Comparison of ENCODE assay signal across 18 cellular contexts in the genomic region with DNA sequence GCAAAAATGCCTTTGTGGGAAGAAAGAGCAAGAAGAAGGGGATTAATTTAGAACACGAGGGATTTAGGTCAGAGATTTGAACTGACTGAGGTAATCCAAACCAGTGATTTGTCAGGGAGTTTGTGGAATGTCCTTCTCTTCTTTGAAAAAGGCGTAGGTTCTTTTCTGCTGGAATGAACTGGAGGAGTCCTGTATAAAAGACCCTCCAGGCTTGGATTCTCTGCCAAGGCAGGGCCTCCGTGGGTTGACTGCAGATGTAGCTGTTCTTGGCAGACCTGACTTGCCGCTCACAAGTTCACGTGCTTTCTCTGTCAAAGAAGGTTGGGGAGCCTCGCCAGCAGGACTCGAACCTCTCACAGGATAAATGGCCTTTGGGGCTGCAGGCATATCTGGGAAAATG.
A peak's percentile ranks its signal among the peaks of the same experiment; 100 is the strongest.
DNase-seq lines count a peak whose midpoint lies in the region; ATAC-seq and TF ChIP-seq lines count a peak whose summit lies in the region.
"Had no signal": no experiment of that assay in that cellular context is flagged by ENCODE, and none has a peak within 500 bp of the region (broad histone marks: within the 10 kb centered on the region; RNA-seq: fewer than 3 reads in every experiment).

No MANE protein-coding gene starts in this region.

- DNase-seq in G401 (ENCODE audit: low spot score) (peak; percentile 17), caudate nucleus (lab: John Stamatoyannopoulos, UW) (peak in 37 of 61 donors; percentile 1 to 69 (median 23)), inferior parietal cortex (ENCODE audit: extremely low spot score) (peak; percentile 23), posterior cingulate gyrus (peak in 8 of 10 donors; percentile 20 to 89 (median 46)), brain microvascular endothelial cell (no peak)
- DNase-seq in activated T-cell treated with anti-CD3 and anti-CD28 coated beads, Interleukin-2, amount 50 U/mL, for 4 hours = no peak
- DNase-seq: CD4-positive, alpha-beta memory T cell; DMS153; GM23248; HCEC 1CT; NCI-H1092 treated with DMSO at 0.1 percent for 48 hours; NCI-H146; NCI-H2081 had no signal

- no peak for TF ChIP-seq CTCF in brain microvascular endothelial cell (IDR thresholded peaks at IDR 0.05; ENCODE audit: low read depth, low read length, missing control alignments)

- no peak overlapping the region for H3K4me3 Mint-ChIP-seq in activated T-cell treated with anti-CD3 and anti-CD28 coated beads, Interleukin-2, amount 50 U/mL, for 4 hours
- H3K4me3 Mint-ChIP-seq: CD4-positive, alpha-beta memory T cell had no signal

- H3K27me3 ChIP-seq in brain microvascular endothelial cell (replicated peaks) = no peaks in the 10 kb centered on the region

- H3K27me3 Mint-ChIP-seq in activated T-cell treated with anti-CD3 and anti-CD28 coated beads, Interleukin-2, amount 50 U/mL, for 4 hours (ENCODE audit: low read depth) = peaks cover 24% of the 10 kb centered on the region

- H3K27ac ChIP-seq in caudate nucleus (ENCODE audit: low read depth, low read length) (peak overlapping the region; percentile 21), brain microvascular endothelial cell (no peak overlapping the region)
- H3K27ac ChIP-seq: GM23248 had no signal

- intact Hi-C loops in posterior cingulate gyrus (cut with DNase I) = no loop called here

- no peak overlapping the region for H3K4me3 ChIP-seq in brain microvascular endothelial cell (ENCODE audit: low read depth, low read length)
- H3K4me3 ChIP-seq: GM12878, GM23248 had no signal

- in situ Hi-C loops in G401 (cut with HindIII; ENCODE audit: low sequenced_read_pairs) = no loop called here
- in situ Hi-C loops in brain microvascular endothelial cell (cut with HindIII; ENCODE audit: low pct_ligation_motif_present, low sequenced_read_pairs) = no loop called here

- no peaks in the 10 kb centered on the region for H3K36me3 ChIP-seq in brain microvascular endothelial cell (replicated peaks)

- H3K4me1 Mint-ChIP-seq in activated T-cell treated with anti-CD3 and anti-CD28 coated beads, Interleukin-2, amount 50 U/mL, for 4 hours (ENCODE audit: low read depth) = no peaks in the 10 kb centered on the region
- H3K4me1 Mint-ChIP-seq: CD4-positive, alpha-beta memory T cell had no signal

- peaks cover 8% of the 10 kb centered on the region for H3K9me3 Mint-ChIP-seq in activated T-cell treated with anti-CD3 and anti-CD28 coated beads, Interleukin-2, amount 50 U/mL, for 4 hours

- H3K36me3 Mint-ChIP-seq in activated T-cell treated with anti-CD3 and anti-CD28 coated beads, Interleukin-2, amount 50 U/mL, for 4 hours (ENCODE audit: insufficient read depth) = no peaks in the 10 kb centered on the region
- H3K36me3 Mint-ChIP-seq: CD4-positive, alpha-beta memory T cell had no signal

- ATAC-seq in HG03432 (IDR thresholded peaks at IDR 0.05; ENCODE audit: unreplicated experiment) (no peak), HG03045 (IDR thresholded peaks at IDR 0.05; ENCODE audit: unreplicated experiment) (no peak)
- no peak for ATAC-seq in activated T-cell treated with anti-CD3 and anti-CD28 coated beads, Interleukin-2, amount 50 U/mL, for 4 hours
- ATAC-seq: GM12878, Panc1, Right ventricle myocardium inferior had no signal

Comparison
In these comparisons a context has a peak if more than half of its experiments do, and no peak if none do; other contexts are left out.
1. DNase-seq: peak in G401 (single experiment), caudate nucleus (37 of 61), inferior parietal cortex (single experiment) and posterior cingulate gyrus (8 of 10); none in activated T-cell treated with anti-CD3 and anti-CD28 coated beads, Interleukin-2, amount 50 U/mL, for 4 hours (single experiment) and brain microvascular endothelial cell (single experiment).